9 cellular contexts compared by ENCODE assay signal in genomic region chr6:45959534-45960195, GRCh38. TPM values are rescaled to one million over a fixed set of nuclear protein-coding genes. Genes with fewer than 3 reads are reported as not detected.
A peak's percentile ranks its signal among the peaks of the same experiment; 100 is the strongest.
DNase-seq lines count a peak whose midpoint lies in the region; ATAC-seq and TF ChIP-seq lines count a peak whose summit lies in the region.
"Had no signal": no experiment of that assay in that cellular context is flagged by ENCODE, and none has a peak within 500 bp of the region (broad histone marks: within the 10 kb centered on the region; RNA-seq: fewer than 3 reads in every experiment).

No MANE protein-coding gene starts in this region.

- no peaks in the 10 kb centered on the region for H3K9me3 ChIP-seq in skeletal muscle tissue (ENCODE audit: control insufficient read depth in 3 of 3, low read length in 3 of 3)

- H3K4me3 ChIP-seq in epithelial cell of esophagus (ENCODE audit: low read length) (no peak overlapping the region), skeletal muscle tissue (ENCODE audit: low read length in 3 of 3) (no peak overlapping the region)
- H3K4me3 ChIP-seq: gastroesophageal sphincter had no signal

- peak; percentile 1 to 10 for DNase-seq in Kasumi-1 (lab: John Stamatoyannopoulos, UW)
- DNase-seq in NCI-H526 (lab: John Stamatoyannopoulos, UW), result peak; percentile 6 to 7
- peak; percentile 90 for DNase-seq in epithelial cell of esophagus (ENCODE audit: low read depth)
- no peak for DNase-seq in HuH-7 (ENCODE audit: low spot score)
- DNase-seq: activated CD4-positive, CD25-positive, alpha-beta regulatory T cell treated with anti-CD3 and anti-CD28 coated beads, Interleukin-2, amount 50 U/mL, for 72 hours had no signal

- ATAC-seq in GM18502 (IDR thresholded peaks at IDR 0.05; ENCODE audit: poor library complexity, unreplicated experiment) (no peak), HG03097 (IDR thresholded peaks at IDR 0.05; ENCODE audit: low FRiP score, unreplicated experiment) (no peak)
- ATAC-seq: gastroesophageal sphincter had no signal

- peaks cover 0 to 4% (median 2%) of the 10 kb centered on the region in 3 donors for H3K36me3 ChIP-seq in skeletal muscle tissue (ENCODE audit: control insufficient read depth in 3 of 3, insufficient read depth in 3 of 3, low read length in 3 of 3)
- H3K36me3 ChIP-seq: gastroesophageal sphincter had no signal

- H3K4me1 ChIP-seq in skeletal muscle tissue (ENCODE audit: control insufficient read depth in 3 of 3, insufficient read depth in 3 of 3, low read length in 3 of 3), result peaks cover 28 to 37% (median 36%) of the 10 kb centered on the region in 3 donors
- H3K4me1 ChIP-seq: gastroesophageal sphincter had no signal

- H3K27me3 ChIP-seq in skeletal muscle tissue (ENCODE audit: control insufficient read depth in 3 of 3, insufficient read depth in 3 of 3, low read length in 3 of 3), result no peaks in the 10 kb centered on the region
- H3K27me3 ChIP-seq: gastroesophageal sphincter had no signal

- no peak overlapping the region for H3K9ac ChIP-seq in skeletal muscle tissue (ENCODE audit: low read depth in 1 of 3, low read length in 3 of 3)

- no peak for TF ChIP-seq CTCF in epithelial cell of esophagus (IDR thresholded peaks at IDR 0.05; ENCODE audit: insufficient read depth, low read depth, low read length, missing control alignments)

- peak overlapping the region; percentile 41 for H3K27ac ChIP-seq in skeletal muscle tissue (ENCODE audit: low read depth, low read length)
- H3K27ac ChIP-seq: gastroesophageal sphincter had no signal

RNA-seq across cellular contexts. Expression of gene CLIC5, which starts 56.0 kb away (rescaled TPM):
- 7.8 TPM for total RNA-seq in skeletal muscle tissue
